ENCODE assay signal across 7 cellular contexts in the genomic region with DNA sequence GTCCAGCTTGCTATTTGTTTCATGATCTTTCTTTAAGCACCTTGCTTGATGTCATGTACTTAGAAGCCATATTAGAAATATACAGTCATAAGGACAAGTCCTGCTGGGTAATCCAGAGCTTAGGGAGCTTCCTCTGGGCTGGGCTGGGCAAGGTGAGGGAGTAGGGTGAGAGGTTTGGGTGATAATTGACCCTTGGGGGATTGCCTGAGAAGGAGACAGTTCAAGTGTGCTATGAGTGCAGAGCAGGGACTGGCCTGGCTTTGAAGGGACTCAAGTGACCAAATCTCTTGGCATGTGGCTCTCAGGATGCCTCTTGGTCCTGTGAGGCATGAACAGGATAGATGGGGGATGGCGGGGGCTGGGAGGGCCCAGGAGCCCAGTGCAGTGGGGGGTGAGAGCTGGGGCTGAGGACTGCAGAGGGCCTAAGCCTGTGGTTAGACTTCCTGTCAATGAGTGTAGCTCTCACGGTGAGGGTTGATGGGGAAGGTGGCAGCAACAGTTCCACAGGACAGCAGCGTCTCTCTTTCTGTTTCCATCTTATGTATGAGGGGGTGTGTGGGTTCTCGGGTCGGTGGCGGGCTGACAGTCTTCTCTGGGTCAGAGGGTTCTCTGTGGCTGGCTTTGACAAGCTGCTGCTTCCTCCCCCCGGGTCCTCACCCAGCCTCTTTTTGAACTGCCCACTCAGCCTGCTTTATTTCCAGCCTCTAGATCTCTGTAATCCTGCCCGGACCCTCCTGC. TPM values are rescaled to one million over a fixed set of nuclear protein-coding genes. Genes with fewer than 3 reads are reported as not detected.
A peak's percentile ranks its signal among the peaks of the same experiment; 100 is the strongest.
DNase-seq lines count a peak whose midpoint lies in the region; ATAC-seq lines count a peak whose summit lies in the region.

No MANE protein-coding gene starts in this region.

- H3K27me3 Mint-ChIP-seq in effector memory CD8-positive, alpha-beta T cell = no peaks in the 10 kb centered on the region

- intact Hi-C loops in aorta (cut with DNase I) = no loop called here

- H3K27me3 ChIP-seq in aorta (ENCODE audit: control insufficient read depth in 1 of 2, insufficient read depth in 2 of 2, low read length in 1 of 2) = no peaks in the 10 kb centered on the region

- no peaks in the 10 kb centered on the region for H3K9me3 Mint-ChIP-seq in effector memory CD8-positive, alpha-beta T cell

- ATAC-seq in GM19372 (IDR thresholded peaks at IDR 0.05; ENCODE audit: low read depth, unreplicated experiment) (peak; percentile 74), HG03342 (IDR thresholded peaks at IDR 0.05; ENCODE audit: unreplicated experiment) (peak; percentile 88), aorta (ENCODE audit: low FRiP score) (no peak)
- peak; percentile 69 for ATAC-seq in effector memory CD8-positive, alpha-beta T cell (replicated peaks)

- peak; percentile 34 for DNase-seq in activated CD4-positive, CD25-positive, alpha-beta regulatory T cell treated with anti-CD3 and anti-CD28 coated beads, Interleukin-2, amount 50 U/mL, for 16 hours (ENCODE audit: low read depth, low spot score)
- DNase-seq in effector memory CD8-positive, alpha-beta T cell = peak; percentile 68 to 71 (median 69)
- DNase-seq in stimulated activated CD8-positive, alpha-beta memory T cell treated with anti-CD3 and anti-CD28 coated beads, Interleukin-15, amount 100 ng/mL, for 4 hours (ENCODE audit: low read depth in 2 of 2) = peak; percentile 53 to 62
- no peak for DNase-seq in aorta
- no peak for DNase-seq in NCI-H128 (lab: John Stamatoyannopoulos, UW; ENCODE audit: unreplicated experiment)

- peak overlapping the region in 1 of 2 donors; percentile 1 for H3K27ac ChIP-seq in aorta (ENCODE audit: low read depth in 1 of 2, low read length in 2 of 2)

- H3K9me3 ChIP-seq in aorta (ENCODE audit: control insufficient read depth, low read length) = no peaks in the 10 kb centered on the region

- H3K4me1 Mint-ChIP-seq in effector memory CD8-positive, alpha-beta T cell (ENCODE audit: low read depth in 2 of 2) = peaks cover 69 to 85% of the 10 kb centered on the region in 2 donors

- 63 to 77% methylated on average over 8 of the region's 8 CpGs for WGBS in aorta, 2 donors

- H3K4me3 ChIP-seq in aorta (ENCODE audit: low read length in 2 of 2) = no peak overlapping the region

- peaks cover 36% of the 10 kb centered on the region for H3K36me3 Mint-ChIP-seq in effector memory CD8-positive, alpha-beta T cell (ENCODE audit: insufficient read depth)

- H3K4me3 Mint-ChIP-seq in effector memory CD8-positive, alpha-beta T cell = peak overlapping the region; percentile 89 to 96

- H3K36me3 ChIP-seq in aorta (ENCODE audit: control insufficient read depth in 1 of 2, insufficient read depth in 2 of 2, low read length in 1 of 2) = peaks cover 0 to 2% of the 10 kb centered on the region in 2 donors

- H3K4me1 ChIP-seq in aorta (ENCODE audit: control insufficient read depth in 1 of 2, insufficient read depth in 2 of 2, low read length in 2 of 2) = peaks cover 2 to 6% of the 10 kb centered on the region in 2 donors

- H3K27ac Mint-ChIP-seq in effector memory CD8-positive, alpha-beta T cell = peak overlapping the region; percentile 93 to 96

RNA-seq across cellular contexts. Expression of a gene that starts 53.5 kb away (rescaled TPM):
- total RNA-seq in aorta = 100 to 1,000 TPM; 157 to 161 TPM
- 100 to 1,000 TPM in 1 of 2 donors, 10 to 100 TPM in 1; 74.3 to 142 TPM for polyA plus RNA-seq in aorta

Comparison
In these comparisons a context has a peak if more than half of its experiments do, and no peak if none do; other contexts are left out.
1. DNase-seq: peak in activated CD4-positive, CD25-positive, alpha-beta regulatory T cell treated with anti-CD3 and anti-CD28 coated beads, Interleukin-2, amount 50 U/mL, for 16 hours (single experiment), effector memory CD8-positive, alpha-beta T cell (3 of 3) and stimulated activated CD8-positive, alpha-beta memory T cell treated with anti-CD3 and anti-CD28 coated beads, Interleukin-15, amount 100 ng/mL, for 4 hours (2 of 2); none in aorta (0 of 2) and NCI-H128 (single experiment).